12 cellular contexts compared by ENCODE assay signal in the genomic region with DNA sequence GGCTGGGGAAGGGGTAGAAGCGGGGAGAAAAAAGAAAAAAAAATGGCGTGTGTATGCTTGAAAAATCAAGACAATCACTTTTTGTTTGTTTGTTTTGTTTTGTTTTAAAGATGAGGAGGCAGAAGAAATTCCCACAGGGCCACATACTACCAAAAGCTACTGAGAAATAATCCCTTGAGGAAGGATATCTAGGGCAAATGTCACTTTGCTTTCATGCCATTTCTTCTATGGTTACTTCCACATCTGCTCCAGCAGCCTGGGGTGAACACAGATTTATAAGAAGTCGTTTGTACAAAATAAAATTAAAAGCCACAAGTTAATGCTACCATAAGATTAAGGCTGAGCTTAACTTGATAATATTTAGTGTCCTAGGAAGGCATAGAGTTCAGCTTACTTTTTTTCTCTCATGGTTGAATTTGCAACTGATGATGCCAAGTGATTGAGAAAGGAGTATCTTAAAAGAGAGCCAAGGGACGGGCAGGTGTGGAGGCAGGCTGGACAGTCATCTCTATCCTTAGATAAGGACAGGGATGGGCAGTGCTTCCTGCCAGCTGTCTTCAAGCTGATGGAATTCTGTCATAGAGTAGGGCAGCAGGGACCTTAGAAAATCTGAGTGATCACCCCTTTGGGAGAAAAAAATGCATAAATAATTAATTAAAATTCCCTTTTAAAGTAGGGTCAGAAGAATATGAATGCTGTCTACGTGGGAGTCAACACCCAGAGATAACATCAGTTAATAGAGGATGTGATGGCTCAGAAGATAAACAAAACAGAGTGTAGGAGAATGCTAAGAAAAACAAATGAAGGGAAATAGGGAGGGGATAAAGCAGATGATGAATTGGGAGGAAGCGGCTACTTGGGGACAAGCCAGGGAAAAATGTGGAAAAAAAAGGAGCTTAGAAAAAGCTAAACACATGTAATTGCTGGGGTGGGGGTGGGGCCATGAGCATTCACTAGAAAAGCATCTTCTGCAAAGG. TPM values are rescaled to one million over a fixed set of nuclear protein-coding genes. Genes with fewer than 3 reads are reported as not detected.
A peak's percentile ranks its signal among the peaks of the same experiment; 100 is the strongest.
DNase-seq lines count a peak whose midpoint lies in the region; TF ChIP-seq lines count a peak whose summit lies in the region.
"Had no signal": no experiment of that assay in that cellular context is flagged by ENCODE, and none has a peak within 500 bp of the region (broad histone marks: within the 10 kb centered on the region; RNA-seq: fewer than 3 reads in every experiment).

No MANE protein-coding gene starts in this region.

- 40 to 43% methylated on average over 6 of the region's 6 CpGs for WGBS in GM23248 (ENCODE audit: low coverage in 1 of 2, low lambda C conversion rate in 2 of 2, missing lambda C conversion rate in 2 of 2), 2 experiments
- 74 to 78% methylated on average over 3 to 6 of the region's 6 CpGs for WGBS in endodermal cell (ENCODE audit: insufficient coverage in 1 of 2, insufficient read length in 1 of 2), 2 experiments

- DNase-seq in A172 (ENCODE audit: low spot score) (peak; percentile 88), GM23248 (peak; percentile 67), adipocyte (ENCODE audit: low read depth) (peak; percentile 39), kidney epithelial cell (ENCODE audit: low read depth) (peak; percentile 34), NCI-H1105 (lab: John Stamatoyannopoulos, UW) (no peak), endodermal cell (no peak), hippocampal formation (lab: John Stamatoyannopoulos, UW) (no peak)
- DNase-seq in CD8-positive, alpha-beta memory T cell = no peak
- DNase-seq: BE2C, mucosa of descending colon, NCI-H1105 treated with DMSO at 0.1 percent for 48 hours had no signal

- peaks cover 27% of the 10 kb centered on the region for H3K4me1 ChIP-seq in GM23248 (ENCODE audit: insufficient read depth)
- H3K4me1 ChIP-seq in adipocyte (ENCODE audit: control insufficient read depth, insufficient read depth, low read length) = peaks cover 18% of the 10 kb centered on the region
- H3K4me1 ChIP-seq in CD8-positive, alpha-beta memory T cell (ENCODE audit: insufficient read depth, low read length) = no peaks in the 10 kb centered on the region
- peaks cover 4% of the 10 kb centered on the region for H3K4me1 ChIP-seq in endodermal cell (ENCODE audit: control insufficient read depth, insufficient read depth, low read length)
- H3K4me1 ChIP-seq: BE2C had no signal

- no peaks in the 10 kb centered on the region for H3K27me3 ChIP-seq in GM23248 (replicated peaks; ENCODE audit: insufficient read depth)
- H3K27me3 ChIP-seq in adipocyte (replicated peaks; ENCODE audit: control insufficient read depth, insufficient read depth, low read length) = no peaks in the 10 kb centered on the region
- no peaks in the 10 kb centered on the region for H3K27me3 ChIP-seq in kidney epithelial cell (ENCODE audit: control insufficient read depth, insufficient read depth, low read length)
- no peaks in the 10 kb centered on the region for H3K27me3 ChIP-seq in CD8-positive, alpha-beta memory T cell (ENCODE audit: insufficient read depth, low read length, poor library complexity, severe bottlenecking)
- H3K27me3 ChIP-seq in endodermal cell (ENCODE audit: control insufficient read depth, insufficient read depth, low read length, poor library complexity, severe bottlenecking) = peaks cover 13% of the 10 kb centered on the region
- H3K27me3 ChIP-seq: BE2C had no signal

- H3K4me2 ChIP-seq in GM23248 (ENCODE audit: unreplicated experiment) = peak overlapping the region; percentile 40

- no peak overlapping the region for H3K4me3 Mint-ChIP-seq in CD8-positive, alpha-beta memory T cell
- H3K4me3 Mint-ChIP-seq in endodermal cell = no peak overlapping the region
- H3K4me3 Mint-ChIP-seq: central memory CD8-positive, alpha-beta T cell had no signal

- in situ Hi-C loops in GM23248 (cut with MboI) = no loop called here

- no peak for TF ChIP-seq CTCF in kidney epithelial cell (IDR thresholded peaks at IDR 0.05; ENCODE audit: insufficient read depth, low read length, poor library complexity, severe bottlenecking)
- TF ChIP-seq CTCF in endodermal cell (conservative IDR thresholded peaks at IDR 0.05) = no peak

- peaks cover 6 to 33% (median 19%) of the 10 kb centered on the region in 3 donors for H3K4me1 Mint-ChIP-seq in CD8-positive, alpha-beta memory T cell
- peaks cover 17% of the 10 kb centered on the region for H3K4me1 Mint-ChIP-seq in endodermal cell

- H3K27ac ChIP-seq in GM23248 (0 out of 2 replicates have a peak overlapping the region, but pooled peaks have one; percentile 6), endodermal cell (ENCODE audit: low read depth, low read length) (no peak overlapping the region)
- H3K27ac ChIP-seq in CD8-positive, alpha-beta memory T cell (ENCODE audit: low read depth, low read length) = no peak overlapping the region

- CTCF ChIA-PET in CD8-positive, alpha-beta memory T cell (lab: Charles Lee) = no interaction called here

- no peak overlapping the region for H3K4me3 ChIP-seq in GM23248
- no peak overlapping the region for H3K4me3 ChIP-seq in adipocyte (ENCODE audit: low read length)
- H3K4me3 ChIP-seq in kidney epithelial cell (ENCODE audit: low read depth, low read length) = no peak overlapping the region
- H3K4me3 ChIP-seq in CD8-positive, alpha-beta memory T cell (ENCODE audit: low read length) = no peak overlapping the region
- H3K4me3 ChIP-seq in endodermal cell (ENCODE audit: low read length) = no peak overlapping the region
- H3K4me3 ChIP-seq: mucosa of descending colon had no signal

- H3K27me3 Mint-ChIP-seq in CD8-positive, alpha-beta memory T cell = no peaks in the 10 kb centered on the region
- H3K27me3 Mint-ChIP-seq in endodermal cell (ENCODE audit: insufficient read depth) = peaks cover 9% of the 10 kb centered on the region
- H3K27me3 Mint-ChIP-seq: central memory CD8-positive, alpha-beta T cell had no signal

- H3K9me3 Mint-ChIP-seq in CD8-positive, alpha-beta memory T cell = no peaks in the 10 kb centered on the region
- H3K9me3 Mint-ChIP-seq in endodermal cell = no peaks in the 10 kb centered on the region
- H3K9me3 Mint-ChIP-seq: central memory CD8-positive, alpha-beta T cell had no signal

- no peak overlapping the region for H3K9ac ChIP-seq in GM23248
- no peak overlapping the region for H3K9ac ChIP-seq in adipocyte (ENCODE audit: low read length)
- no peak overlapping the region for H3K9ac ChIP-seq in endodermal cell (ENCODE audit: extremely low read depth, low read length, poor library complexity, severe bottlenecking)

- POLR2A ChIA-PET in CD8-positive, alpha-beta memory T cell (lab: Charles Lee) = no interaction called here

- no peak overlapping the region for H2AFZ ChIP-seq in GM23248

- peaks cover 21% of the 10 kb centered on the region; the same call in 1 of the 2 replicates for H3F3A ChIP-seq in GM23248 (ENCODE audit: insufficient read depth)

- no peaks in the 10 kb centered on the region for H4K20me1 ChIP-seq in GM23248 (ENCODE audit: insufficient read depth)

- H3K9me2 ChIP-seq in GM23248 (ENCODE audit: insufficient read depth) = no peaks in the 10 kb centered on the region

- H3K27ac Mint-ChIP-seq in CD8-positive, alpha-beta memory T cell = peak overlapping the region in 1 of 8 donors; percentile 8
- no peak overlapping the region for H3K27ac Mint-ChIP-seq in endodermal cell

- peaks cover 0 to 6% (median 3%) of the 10 kb centered on the region in 3 donors for H3K36me3 Mint-ChIP-seq in CD8-positive, alpha-beta memory T cell
- no peaks in the 10 kb centered on the region for H3K36me3 Mint-ChIP-seq in endodermal cell (ENCODE audit: low read depth)

- H3K79me2 ChIP-seq in GM23248 (ENCODE audit: insufficient read depth) = no peaks in the 10 kb centered on the region

- H3K36me3 ChIP-seq in GM23248 (ENCODE audit: low read depth) = no peaks in the 10 kb centered on the region
- no peaks in the 10 kb centered on the region for H3K36me3 ChIP-seq in adipocyte (ENCODE audit: control insufficient read depth, insufficient read depth, low read length, severe bottlenecking)
- H3K36me3 ChIP-seq in kidney epithelial cell (ENCODE audit: control insufficient read depth, insufficient read depth, low read length) = no peaks in the 10 kb centered on the region
- H3K36me3 ChIP-seq in CD8-positive, alpha-beta memory T cell (ENCODE audit: insufficient read depth, low read length) = no peaks in the 10 kb centered on the region
- no peaks in the 10 kb centered on the region for H3K36me3 ChIP-seq in endodermal cell (ENCODE audit: control insufficient read depth, insufficient read depth, low read length)
- H3K36me3 ChIP-seq: BE2C had no signal

- H3K9me3 ChIP-seq in GM23248 (ENCODE audit: low read depth) (no peaks in the 10 kb centered on the region), adipocyte (ENCODE audit: control insufficient read depth, low read length) (no peaks in the 10 kb centered on the region), endodermal cell (ENCODE audit: control insufficient read depth, low read length) (no peaks in the 10 kb centered on the region)
- no peaks in the 10 kb centered on the region for H3K9me3 ChIP-seq in CD8-positive, alpha-beta memory T cell (ENCODE audit: low read length)
- H3K9me3 ChIP-seq: BE2C, mucosa of descending colon had no signal

RNA-seq across cellular contexts. Expression of a gene that starts 57.1 kb away (rescaled TPM):
- total RNA-seq in A172 (2014; rRNA removed; shearing (Covaris generic)) = 17.3 and 22.4 TPM in 2 replicates
- total RNA-seq in GM23248 (2014; rRNA removed; shearing (Covaris generic)) = 20.3 and 25.4 TPM in 2 replicates
- 7.4 and 8.2 TPM in 2 replicates for polyA plus RNA-seq in GM23248 (2016; fragmentation: Nextera tagmentation; extraction: Ambion mirVana)
- total RNA-seq in kidney epithelial cell (28.7 and 35.8 TPM in 2 replicates), endodermal cell (10 to 100 TPM; 29.5 to 33.2 TPM)
- total RNA-seq in CD8-positive, alpha-beta memory T cell = 10 to 100 TPM; 44.7 to 47.6 TPM
- 89.3 TPM for polyA plus RNA-seq in CD8-positive, alpha-beta memory T cell
- 31.8 TPM for polyA plus RNA-seq in endodermal cell (2013, experiment 1 of 2)
- 30.0 TPM for polyA plus RNA-seq in endodermal cell (2013, experiment 2 of 2)

Comparison
In these comparisons a context has a peak if more than half of its experiments do, and no peak if none do; other contexts are left out.
1. DNase-seq: peak in A172 (single experiment), GM23248 (single experiment), adipocyte (single experiment) and kidney epithelial cell (single experiment); none in CD8-positive, alpha-beta memory T cell (0 of 5), NCI-H1105 (single experiment), endodermal cell (single experiment) and hippocampal formation (0 of 2).